Comparison of ENCODE assay signal across 1 cellular context in genomic region chr2:181952413-181953226, GRCh38.
TF ChIP-seq lines count a peak whose summit lies in the region.

No MANE protein-coding gene starts in this region.

TF ChIP-seq in IMR-90, 13 proteins besides CTCF, POLR2A, EP300 and RAD21:
- no peak for TF ChIP-seq USF2 (IDR thresholded peaks at IDR 0.05; ENCODE audit: low read depth, low read length)
- TF ChIP-seq SMC3 (IDR thresholded peaks at IDR 0.05; ENCODE audit: low read depth, low read length), result no peak
- no peak for TF ChIP-seq FOS (IDR thresholded peaks at IDR 0.05; ENCODE audit: low read depth, low read length)
- TF ChIP-seq MXI1 (IDR thresholded peaks at IDR 0.05; ENCODE audit: borderline replicate concordance, low read depth, low read length), result no peak
- TF ChIP-seq NFE2L2 (IDR thresholded peaks at IDR 0.05; ENCODE audit: low read depth, low read length), result no peak
- TF ChIP-seq MAFK (IDR thresholded peaks at IDR 0.05; ENCODE audit: low read depth, low read length), result no peak
- TF ChIP-seq RFX5 (IDR thresholded peaks at IDR 0.05; ENCODE audit: low read depth, low read length), result no peak
